Comparison of ENCODE assay signal across 25 cellular contexts in genomic region chr2:10535703-10536102, GRCh38.
DNase-seq lines count a peak whose midpoint lies in the region; ATAC-seq, FAIRE-seq and TF ChIP-seq lines count a peak whose summit lies in the region.
"Had no signal": no experiment of that assay in that cellular context is flagged by ENCODE, and none has a peak within 500 bp of the region (broad histone marks: within the 10 kb centered on the region; RNA-seq: fewer than 3 reads in every experiment).

No MANE protein-coding gene starts in this region.

- H3K27ac ChIP-seq in RWPE2 (ENCODE audit: poor library complexity, severe bottlenecking): no peak overlapping the region
- H3K27ac ChIP-seq in right lobe of liver: no peak overlapping the region
- H3K27ac ChIP-seq in sigmoid colon: no peak overlapping the region
- H3K27ac ChIP-seq: Peyer's patch had no signal

- intact Hi-C loops in right lobe of liver (cut with DNase I): no loop called here
- intact Hi-C loops in sigmoid colon (cut with DNase I): no loop called here

- TF ChIP-seq POLR2A in right lobe of liver (IDR thresholded peaks at IDR 0.05) (no peak), sigmoid colon (IDR thresholded peaks at IDR 0.05) (no peak)

- no peak for TF ChIP-seq CTCF in RWPE2 (IDR thresholded peaks at IDR 0.05; ENCODE audit: poor library complexity, severe bottlenecking)
- no peak for TF ChIP-seq CTCF in right lobe of liver (IDR thresholded peaks at IDR 0.05)
- no peak for TF ChIP-seq CTCF in sigmoid colon (IDR thresholded peaks at IDR 0.05)

- FAIRE-seq in frontal cortex (lab: Jason Lieb, UNC): no peak
- FAIRE-seq: GM19239, H1 had no signal

- H3K36me3 ChIP-seq in H7 (replicated peaks; ENCODE audit: control insufficient read depth, insufficient read depth, low read length) (no peaks in the 10 kb centered on the region), RWPE2 (ENCODE audit: low read depth) (no peaks in the 10 kb centered on the region), right lobe of liver (no peaks in the 10 kb centered on the region), sigmoid colon (no peaks in the 10 kb centered on the region)
- H3K36me3 ChIP-seq: Peyer's patch had no signal

- H3K9me3 ChIP-seq in RWPE2 (ENCODE audit: severe bottlenecking) (no peaks in the 10 kb centered on the region), right lobe of liver (no peaks in the 10 kb centered on the region), sigmoid colon (no peaks in the 10 kb centered on the region)
- H3K9me3 ChIP-seq: Peyer's patch had no signal

- peaks cover 4% of the 10 kb centered on the region for H3K4me1 ChIP-seq in RWPE2 (ENCODE audit: insufficient read depth, poor library complexity, severe bottlenecking)
- no peaks in the 10 kb centered on the region for H3K4me1 ChIP-seq in right lobe of liver
- H3K4me1 ChIP-seq in sigmoid colon: no peaks in the 10 kb centered on the region
- H3K4me1 ChIP-seq: Peyer's patch had no signal

- TF ChIP-seq EP300 in sigmoid colon (IDR thresholded peaks at IDR 0.05): no peak

- ATAC-seq in RWPE2 (ENCODE audit: low read depth) (no peak), right lobe of liver (no peak)

- no peaks in the 10 kb centered on the region for H3K27me3 ChIP-seq in H7 (ENCODE audit: control insufficient read depth, insufficient read depth, low read length)
- no peaks in the 10 kb centered on the region for H3K27me3 ChIP-seq in RWPE2 (ENCODE audit: insufficient read depth, poor library complexity, severe bottlenecking)
- H3K27me3 ChIP-seq in right lobe of liver: no peaks in the 10 kb centered on the region
- H3K27me3 ChIP-seq in sigmoid colon: no peaks in the 10 kb centered on the region
- H3K27me3 ChIP-seq: Peyer's patch had no signal

- DNase-seq in H7 (peak; percentile 23), RWPE2 (ENCODE audit: low spot score) (peak; percentile 38), right lobe of liver (peak in 2 of 3 donors; percentile 2 to 49), sigmoid colon (peak; percentile 22), cerebellar cortex (ENCODE audit: low spot score) (no peak), frontal cortex (ENCODE audit: low spot score in 2 of 2) (no peak), OCI-M2 (lab: John Stamatoyannopoulos, UW; ENCODE audit: unreplicated experiment) (no peak)
- DNase-seq: ACHN; C1 segment of cervical spinal cord; Calu3; EL; GF-D8; KBM-7; MM.1S; NCI-H1105; NCI-H146; NCI-H2029; NCI-H226; NCI-H510A treated with DMSO at 0.1 percent for 48 hours; NCI-H774; NK-92 treated with Interleukin-12 subunit alpha and Interleukin-12 subunit beta, amount 100 ng/mL, for 24 hours; Right ventricle myocardium superior had no signal

- 100% methylated on average over 1 of the region's 16 CpGs for WGBS in right lobe of liver (ENCODE audit: insufficient coverage, low coverage, low lambda C conversion rate, missing lambda C conversion rate)
- WGBS in sigmoid colon, 2 donors: 79 to 89% methylated on average over 16 of the region's 16 CpGs

- H3K4me3 ChIP-seq in H7 (ENCODE audit: insufficient read depth, low read depth, low read length) (no peak overlapping the region), RWPE2 (ENCODE audit: severe bottlenecking) (no peak overlapping the region), right lobe of liver (no peak overlapping the region), sigmoid colon (no peak overlapping the region)
- H3K4me3 ChIP-seq: Peyer's patch had no signal

Comparison
In these comparisons a context has a peak if more than half of its experiments do, and no peak if none do; other contexts are left out.
1. DNase-seq: peak in H7 (single experiment), RWPE2 (single experiment), right lobe of liver (2 of 3) and sigmoid colon (single experiment); none in cerebellar cortex (single experiment), frontal cortex (0 of 2) and OCI-M2 (single experiment).